Comparison of ENCODE assay signal across 8 cellular contexts in genomic region chr2:169799555-169799954, GRCh38. TPM values are rescaled to one million over a fixed set of nuclear protein-coding genes. Genes with fewer than 3 reads are reported as not detected.
A peak's percentile ranks its signal among the peaks of the same experiment; 100 is the strongest.
DNase-seq lines count a peak whose midpoint lies in the region; ATAC-seq and TF ChIP-seq lines count a peak whose summit lies in the region.

No MANE protein-coding gene starts in this region.

- no peak overlapping the region for H3K56ac ChIP-seq in H9 (ENCODE audit: insufficient read length, low read depth, low read length)

- H4K20me1 ChIP-seq in H9 (ENCODE audit: control insufficient read depth, insufficient read depth, insufficient read length), result no peaks in the 10 kb centered on the region

- no peak overlapping the region for H4K5ac ChIP-seq in H9 (ENCODE audit: insufficient read length, low read depth, low read length)

- H3K27ac ChIP-seq in H9 (ENCODE audit: insufficient read length, low read depth, low read length), result no peak overlapping the region

- H3K4me3 Mint-ChIP-seq in H9, result peak overlapping the region; percentile 91 to 92
- peak overlapping the region; percentile 89 for H3K4me3 Mint-ChIP-seq in WTC11
- H3K4me3 Mint-ChIP-seq in glutamatergic neuron (ENCODE audit: unreplicated experiment), result peak overlapping the region; percentile 92

- H3K27me3 Mint-ChIP-seq in H9 (ENCODE audit: low read depth), result no peaks in the 10 kb centered on the region
- H3K27me3 Mint-ChIP-seq in WTC11 (ENCODE audit: low read depth), result no peaks in the 10 kb centered on the region
- H3K27me3 Mint-ChIP-seq in glutamatergic neuron (ENCODE audit: unreplicated experiment), result peaks cover 3% of the 10 kb centered on the region

- H2BK5ac ChIP-seq in H9 (ENCODE audit: insufficient read length, low read length), result no peak overlapping the region

- no peak overlapping the region for H3T11ph ChIP-seq in H9 (ENCODE audit: low read length)

- H3K36me3 ChIP-seq in skeletal muscle satellite cell (ENCODE audit: insufficient read depth, low read length), result peaks cover 29% of the 10 kb centered on the region

- H3K36me3 Mint-ChIP-seq in H9 (ENCODE audit: insufficient read depth in 1 of 3, low read depth in 3 of 3) (peaks cover 14 to 30% (median 26%) of the 10 kb centered on the region in 3 experiments; a peak in 6 of 7 replicates), WTC11 (peaks cover 20% of the 10 kb centered on the region), glutamatergic neuron (ENCODE audit: unreplicated experiment) (no peaks in the 10 kb centered on the region)

- WGBS in H9 (ENCODE audit: extremely low coverage, insufficient read length, low lambda C conversion rate), result no CpG with 5 or more reads among the region's 6 CpGs

- peak overlapping the region; percentile 29 to 91 (median 51); a peak in 4 of 7 replicates for H3K27ac Mint-ChIP-seq in H9
- peak overlapping the region; percentile 77 for H3K27ac Mint-ChIP-seq in WTC11
- H3K27ac Mint-ChIP-seq in glutamatergic neuron (ENCODE audit: unreplicated experiment), result no peak overlapping the region

- H3K4me1 ChIP-seq in H9 (ENCODE audit: insufficient read depth, low read length) (peaks cover 3% of the 10 kb centered on the region; the same call in 1 of the 2 replicates), skeletal muscle satellite cell (ENCODE audit: control insufficient read depth, insufficient read depth, low read length) (peaks cover 17% of the 10 kb centered on the region)

- DNase-seq in AG10803 (ENCODE audit: low read depth) (no peak), H9 (no peak), WTC11 (ENCODE audit: low spot score) (no peak), glutamatergic neuron (no peak), T1000 (lab: John Stamatoyannopoulos, UW) (no peak), 8988T (no peak)
- DNase-seq in activated CD4-positive, alpha-beta T cell treated with anti-CD3 and anti-CD28 coated beads for 1 hour, result no peak

- CTCF ChIA-PET in WTC11 (lab: Charles Lee), result no interaction called here

- H3K4me3 ChIP-seq in AG10803 (ENCODE audit: low read length), result peak overlapping the region; percentile 84
- peak overlapping the region; percentile 94 for H3K4me3 ChIP-seq in skeletal muscle satellite cell (ENCODE audit: low read length)

- no peaks in the 10 kb centered on the region; a peak in 1 of 5 replicates for H3K9me3 Mint-ChIP-seq in H9
- no peaks in the 10 kb centered on the region for H3K9me3 Mint-ChIP-seq in WTC11
- no peaks in the 10 kb centered on the region for H3K9me3 Mint-ChIP-seq in glutamatergic neuron (ENCODE audit: unreplicated experiment)

- POLR2A ChIA-PET in WTC11 (lab: Charles Lee), result no interaction called here

- H2BK120ac ChIP-seq in H9 (ENCODE audit: low read depth, low read length, poor library complexity, severe bottlenecking), result no peak overlapping the region

- no peak overlapping the region for H3K18ac ChIP-seq in H9 (ENCODE audit: insufficient read length, low read depth, low read length)

- no peak overlapping the region for H4K8ac ChIP-seq in H9 (replicated peaks; ENCODE audit: insufficient read length, low read depth, low read length)

- no peak for ATAC-seq in WTC11

- H4K91ac ChIP-seq in H9 (ENCODE audit: insufficient read length, low read depth, low read length), result no peak overlapping the region

- no peak overlapping the region for H2BK20ac ChIP-seq in H9 (ENCODE audit: low read depth, low read length, poor library complexity, severe bottlenecking)

- TF ChIP-seq CTCF in AG10803 (conservative IDR thresholded peaks at IDR 0.05; ENCODE audit: low read length) (no peak), H9 (conservative IDR thresholded peaks at IDR 0.05) (no peak), WTC11 (IDR thresholded peaks at IDR 0.05) (no peak), glutamatergic neuron (IDR thresholded peaks at IDR 0.05; ENCODE audit: partially characterized antibody, unreplicated experiment) (no peak)

- H3K23me2 ChIP-seq in H9 (ENCODE audit: insufficient read length, low read depth, low read length, poor library complexity, severe bottlenecking), result peaks cover 3% of the 10 kb centered on the region

- no peak overlapping the region for H2AFZ ChIP-seq in H9 (ENCODE audit: low read length)

- H3K23ac ChIP-seq in H9 (ENCODE audit: insufficient read length, low read depth, low read length), result no peak overlapping the region

- H2AK5ac ChIP-seq in H9 (ENCODE audit: insufficient read length, low read length), result no peak overlapping the region

- no peak overlapping the region for H3K4ac ChIP-seq in H9 (ENCODE audit: low read depth, low read length)

- H3K79me1 ChIP-seq in H9 (ENCODE audit: insufficient read depth, low read depth, low read length, poor library complexity, severe bottlenecking), result peaks cover 15% of the 10 kb centered on the region

- H3K27me3 ChIP-seq in H9 (ENCODE audit: insufficient read depth, low read length), result no peaks in the 10 kb centered on the region
- H3K27me3 ChIP-seq in skeletal muscle satellite cell (ENCODE audit: control insufficient read depth, insufficient read depth, low read length), result no peaks in the 10 kb centered on the region

- no peak overlapping the region for H2BK15ac ChIP-seq in H9 (ENCODE audit: low read depth, low read length)

- H3K9me3 ChIP-seq in H9 (ENCODE audit: control insufficient read depth, low read depth, low read length) (no peaks in the 10 kb centered on the region), skeletal muscle satellite cell (replicated peaks; ENCODE audit: low read length) (no peaks in the 10 kb centered on the region)

- H3K14ac ChIP-seq in H9 (ENCODE audit: insufficient read depth, low read length), result no peak overlapping the region; the same call in 1 of the 2 replicates

- H3K9ac ChIP-seq in H9 (ENCODE audit: extremely low read depth, insufficient read length, low read length) (peak overlapping the region; percentile 85), skeletal muscle satellite cell (ENCODE audit: low read depth, low read length) (peak overlapping the region; percentile 93)

- H3K4me2 ChIP-seq in H9 (ENCODE audit: insufficient read depth, insufficient read length, low read length), result peak overlapping the region; percentile 81
- peak overlapping the region; percentile 80 for H3K4me2 ChIP-seq in skeletal muscle satellite cell (ENCODE audit: low read length)

- H3K79me2 ChIP-seq in H9 (ENCODE audit: insufficient read depth, low read length), result peaks cover 11% of the 10 kb centered on the region; the same call in 1 of the 2 replicates

- H3K4me1 Mint-ChIP-seq in H9 (peaks cover 22 to 39% of the 10 kb centered on the region in 2 experiments), WTC11 (peaks cover 35% of the 10 kb centered on the region), glutamatergic neuron (ENCODE audit: low read depth, unreplicated experiment) (peaks cover 3% of the 10 kb centered on the region)

- H2BK12ac ChIP-seq in H9 (ENCODE audit: insufficient read length, low read depth, low read length), result no peak overlapping the region

TF ChIP-seq in WTC11, 78 proteins besides CTCF, POLR2A, EP300 and RAD21 (continues in another document):
- TF ChIP-seq KAT7 (CRISPR knock-in tag; IDR thresholded peaks at IDR 0.05; ENCODE audit: borderline replicate concordance), result no peak
- TF ChIP-seq JAZF1 (CRISPR knock-in tag; IDR thresholded peaks at IDR 0.05), result no peak
- no peak for TF ChIP-seq JUN (CRISPR knock-in tag; IDR thresholded peaks at IDR 0.05)
- no peak for TF ChIP-seq ATF1 (CRISPR knock-in tag; IDR thresholded peaks at IDR 0.05)
- TF ChIP-seq GRHL2 (CRISPR knock-in tag; IDR thresholded peaks at IDR 0.05; ENCODE audit: insufficient replicate concordance, severe bottlenecking), result no peak
- TF ChIP-seq PREB (CRISPR knock-in tag; IDR thresholded peaks at IDR 0.05; ENCODE audit: borderline replicate concordance), result no peak
- no peak for TF ChIP-seq PRDM15 (CRISPR knock-in tag; IDR thresholded peaks at IDR 0.05)

RNA-seq across cellular contexts. Expression of gene SSB, which starts 0.9 kb away (rescaled TPM):
- total RNA-seq in H9 (2021) (248 and 257 TPM in 2 replicates), WTC11 (2021) (201 to 235 TPM (median 202 TPM) in 3 replicates), glutamatergic neuron (ENCODE audit: unreplicated experiment) (79.0 TPM)
- 111 and 124 TPM in 2 replicates for total RNA-seq in skeletal muscle satellite cell (2012; rRNA removed)

RNA-seq across cellular contexts. Expression of gene METTL5, which starts 25.1 kb away (rescaled TPM):
- total RNA-seq in H9 (2021) (92.0 and 94.7 TPM in 2 replicates), WTC11 (2021) (89.9 to 90.9 TPM (median 90.4 TPM) in 3 replicates), glutamatergic neuron (ENCODE audit: unreplicated experiment) (34.0 TPM)
- 46.1 and 62.1 TPM in 2 replicates for total RNA-seq in skeletal muscle satellite cell (2012; rRNA removed)

RNA-seq across cellular contexts. Expression of gene UBR3, which starts 27.7 kb away (rescaled TPM):
- total RNA-seq in H9 (2021) (21.9 and 23.8 TPM in 2 replicates), WTC11 (2021) (13.0 to 16.4 TPM (median 14.3 TPM) in 3 replicates), glutamatergic neuron (ENCODE audit: unreplicated experiment) (59.8 TPM)
- 29.9 and 31.9 TPM in 2 replicates for total RNA-seq in skeletal muscle satellite cell (2012; rRNA removed)
